Comparison of ENCODE assay signal across 25 cellular contexts in the genomic region with DNA sequence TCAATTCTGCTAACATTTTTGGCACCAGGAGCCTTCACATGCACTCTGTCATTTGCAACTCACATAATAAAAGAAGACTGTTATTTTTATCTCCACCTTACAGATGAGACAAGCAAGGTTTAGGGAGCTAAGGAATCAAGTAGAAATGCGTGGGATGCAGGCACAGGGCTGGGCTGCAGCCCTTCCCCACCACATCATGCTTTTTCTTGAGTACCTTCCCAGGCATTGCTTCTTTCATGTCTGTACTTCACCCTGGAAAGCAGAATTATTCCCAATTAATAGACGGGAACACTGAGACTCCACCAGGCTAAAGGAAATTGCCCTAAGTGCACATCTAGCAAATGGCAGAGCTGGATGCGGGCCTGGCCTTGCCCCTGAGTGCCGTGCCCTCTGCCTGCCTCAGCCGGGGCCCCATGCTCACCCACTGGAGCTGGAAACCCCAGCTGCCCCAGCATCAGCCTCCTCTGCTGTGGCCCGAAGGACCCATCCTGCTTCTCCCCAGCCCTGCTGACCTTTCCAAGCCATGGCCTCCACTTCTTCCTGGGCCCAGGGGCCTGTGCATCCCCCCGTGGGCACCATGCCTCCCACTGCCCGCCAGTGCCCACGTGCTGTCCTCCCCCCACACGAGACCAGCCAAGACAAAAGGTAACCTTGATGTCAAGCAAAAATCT.
DNase-seq lines count a peak whose midpoint lies in the region; ATAC-seq, FAIRE-seq and TF ChIP-seq lines count a peak whose summit lies in the region.
"Had no signal": no experiment of that assay in that cellular context is flagged by ENCODE, and none has a peak within 500 bp of the region (broad histone marks: within the 10 kb centered on the region; RNA-seq: fewer than 3 reads in every experiment).

No MANE protein-coding gene starts in this region.

- H3K27me3 ChIP-seq in Panc1 (ENCODE audit: control insufficient read depth, insufficient read depth, low read length), result no peaks in the 10 kb centered on the region
- H3K27me3 ChIP-seq in HepG2 (ENCODE audit: control insufficient read depth in 1 of 2, insufficient read depth in 2 of 2, low read length in 2 of 2), result no peaks in the 10 kb centered on the region; a peak in 1 of 5 replicates
- H3K27me3 ChIP-seq in gastrocnemius medialis, result no peaks in the 10 kb centered on the region
- H3K27me3 ChIP-seq: tibial artery had no signal

- DNase-seq in activated effector memory CD4-positive, alpha-beta T cell treated with anti-CD3 and anti-CD28 coated beads, Interleukin-2, amount 50 U/mL, for 16 hours, result peak; percentile 39
- DNase-seq in activated effector memory CD4-positive, alpha-beta T cell treated with Interleukin-2 at 50 U/mL for 16 hours, result no peak
- DNase-seq in Panc1 (ENCODE audit: low read depth, low spot score), result no peak
- no peak for DNase-seq in HepG2 (ENCODE audit: low spot score)
- no peak for DNase-seq in gastrocnemius medialis
- no peak for DNase-seq in posterior vena cava (ENCODE audit: low spot score)
- no peak for DNase-seq in NCI-H128 (lab: John Stamatoyannopoulos, UW; ENCODE audit: unreplicated experiment)
- no peak for DNase-seq in occipital lobe (lab: John Stamatoyannopoulos, UW)
- DNase-seq: activated CD4-positive, alpha-beta T cell treated with anti-CD3 and anti-CD28 coated beads, Interleukin-2, amount 50 U/mL, for 4 hours; activated CD8-positive, alpha-beta memory T cell treated with anti-CD3 and anti-CD28 coated beads, Interleukin-2, amount 50 U/mL, for 48 hours; amniotic stem cell; naive thymus-derived CD4-positive, alpha-beta T cell; NCI-H1092 treated with DMSO at 0.1 percent for 48 hours; NCI-H2107; NCI-H524; posterior cingulate gyrus; RPMI8226; stimulated activated CD4-positive, alpha-beta T cell treated with anti-CD3 and anti-CD28 coated beads, Interleukin-4, amount 100 ng/mL, for 24 hours; stimulated activated naive CD8-positive, alpha-beta T cell treated with anti-CD3 and anti-CD28 coated beads, Interleukin-15, amount 100 ng/mL, for 72 hours had no signal

- POLR2A ChIA-PET in Panc1 (lab: Charles Lee) (interaction anchor here (0.6 kb wide), 1 partner anchor 46 kb away, joined by 3 read pairs; no protein-coding TSS in a partner anchor), HepG2 (lab: Yijun Ruan, JAX) (no interaction called here)

- TF ChIP-seq CTCF in Panc1 (IDR thresholded peaks at IDR 0.05) (no peak), HepG2 (CRISPR knock-in tag; IDR thresholded peaks at IDR 0.05) (no peak), gastrocnemius medialis (IDR thresholded peaks at IDR 0.05 in 4 of 5, conservative IDR thresholded peaks at IDR 0.05 in 1 of 5) (no peak)

- BruUV-seq in Panc1 (replicated peaks; lab: Mats Ljungman, UMichigan), result no TSS peak
- BruUV-seq in HepG2 (replicated peaks; lab: Mats Ljungman, UMichigan), result no TSS peak

- H4K20me1 ChIP-seq in HepG2 (ENCODE audit: insufficient read depth, low read length), result no peaks in the 10 kb centered on the region

- no peak for FAIRE-seq in HepG2 (lab: Jason Lieb, UNC)
- FAIRE-seq: A204.1, D721Med, GM19239 had no signal

- peaks cover 5% of the 10 kb centered on the region for H3K79me2 ChIP-seq in HepG2 (ENCODE audit: insufficient read depth, low read length)

- no peaks in the 10 kb centered on the region for H3K36me3 ChIP-seq in Panc1 (ENCODE audit: control insufficient read depth, insufficient read depth, low read length)
- H3K36me3 ChIP-seq in HepG2 (replicated peaks in 1 of 2; ENCODE audit: control insufficient read depth in 1 of 2, insufficient read depth in 2 of 2, low read length in 2 of 2), result no peaks in the 10 kb centered on the region; a peak in 1 of 5 replicates
- H3K36me3 ChIP-seq in gastrocnemius medialis, result no peaks in the 10 kb centered on the region
- H3K36me3 ChIP-seq: tibial artery, WERI-Rb-1 had no signal

- H3K4me3 ChIP-seq in Panc1 (ENCODE audit: low read depth in 2 of 2, low read length in 2 of 2) (no peak overlapping the region), HepG2 (replicated peaks in 1 of 3; ENCODE audit: insufficient read depth in 1 of 3, low read depth in 2 of 3, low read length in 3 of 3) (no peak overlapping the region), gastrocnemius medialis (no peak overlapping the region)
- H3K4me3 ChIP-seq: SK-N-MC, tibial artery had no signal

- ATAC-seq in Panc1, result no peak
- ATAC-seq in HepG2, result no peak
- no peak for ATAC-seq in gastrocnemius medialis
- ATAC-seq: naive thymus-derived CD4-positive, alpha-beta T cell had no signal

- H3K4me1 ChIP-seq in Panc1 (ENCODE audit: control insufficient read depth, insufficient read depth, low read length) (peaks cover 69% of the 10 kb centered on the region), HepG2 (ENCODE audit: insufficient read depth, low read length) (peaks cover 80% of the 10 kb centered on the region), gastrocnemius medialis (peaks cover 34 to 51% of the 10 kb centered on the region in 2 donors)

- WGBS in HepG2 (ENCODE audit: low lambda C conversion rate), result over 99% methylated on average over 9 of the region's 10 CpGs

- H3K9me3 ChIP-seq in Panc1 (ENCODE audit: control insufficient read depth, insufficient read depth, low read depth, low read length) (no peaks in the 10 kb centered on the region), HepG2 (ENCODE audit: low read length) (no peaks in the 10 kb centered on the region), gastrocnemius medialis (no peaks in the 10 kb centered on the region)
- H3K9me3 ChIP-seq: tibial artery had no signal

- TF ChIP-seq POLR2A in HepG2 (IDR thresholded peaks at IDR 0.05; ENCODE audit: insufficient read depth in 1 of 2, low read depth in 2 of 2, low read length in 2 of 2) (no peak), gastrocnemius medialis (IDR thresholded peaks at IDR 0.05) (no peak)

- CTCF ChIA-PET in Panc1 (lab: Charles Lee), result no interaction called here
- CTCF ChIA-PET in HepG2 (lab: Yijun Ruan, JAX; ENCODE audit: low intra/inter-chr PET ratio, low total read pairs), result no interaction called here

- no peak overlapping the region for H3K9ac ChIP-seq in HepG2 (ENCODE audit: insufficient read depth, low read depth, low read length)

- peak overlapping the region; percentile 90 for H3K27ac ChIP-seq in Panc1 (ENCODE audit: low read length)
- H3K27ac ChIP-seq in HepG2 (ENCODE audit: extremely low read length, insufficient read depth, low read length), result no peak overlapping the region
- H3K27ac ChIP-seq in gastrocnemius medialis, result peak overlapping the region in 3 of 4 donors; percentile 38 to 78 (median 65)
- H3K27ac ChIP-seq: SK-N-MC, tibial artery, WERI-Rb-1 had no signal

- intact Hi-C loops in Panc1 (cut with micrococcal nuclease; ENCODE audit: unreplicated experiment), result loop anchor here (10.0 kb wide), 2 partner anchors 204 to 256 kb away; a partner anchor contains a TSS
- intact Hi-C loops in HepG2 (cut with micrococcal nuclease; ENCODE audit: unreplicated experiment), result loop anchor here (10.0 kb wide), 1 partner anchor 56 kb away; no protein-coding TSS in a partner anchor
- intact Hi-C loops in gastrocnemius medialis (cut with DNase I; ENCODE audit: low total_unique reads), result no loop called here
- intact Hi-C loops in posterior vena cava (cut with DNase I), result no loop called here

- H2AFZ ChIP-seq in HepG2 (ENCODE audit: low read length), result no peak overlapping the region

- in situ Hi-C loops in Panc1 (cut with HindIII; ENCODE audit: low pct_unique_long_range_greater_than_20kb, low sequenced_read_pairs) (no loop called here), HepG2 (cut with HindIII; ENCODE audit: extremely low pct_ligation_motif_present, low pct_unique_long_range_greater_than_20kb) (loop anchor here (10.0 kb wide), 1 partner anchor 376 kb away; no protein-coding TSS in a partner anchor), gastrocnemius medialis (cut with MboI; ENCODE audit: low sequenced_read_pairs in 4 of 4) (loop anchor here in 2 of 4 donors (25.0 kb wide), 2 partner anchors 134 to 384 kb away; a partner anchor contains a TSS)

- no peak for TF ChIP-seq RAD21 in HepG2 (CRISPR knock-in tag; IDR thresholded peaks at IDR 0.05)

- H3K4me2 ChIP-seq in HepG2 (ENCODE audit: low read depth, low read length), result no peak overlapping the region

- TF ChIP-seq EP300 in HepG2 (IDR thresholded peaks at IDR 0.05; ENCODE audit: low read depth in 2 of 2, low read length in 2 of 2), result no peak
- TF ChIP-seq EP300 in HepG2 (CRISPR knock-in tag; IDR thresholded peaks at IDR 0.05; ENCODE audit: borderline replicate concordance), result no peak

TF ChIP-seq in HepG2, 621 proteins besides CTCF, POLR2A, EP300 and RAD21:
- TF ChIP-seq AGO2 (optimal IDR thresholded peaks at IDR 0.05; ENCODE audit: low read depth, low read length) (peak; percentile 40), ZNF629 (CRISPR knock-in tag; conservative IDR thresholded peaks at IDR 0.05) (peak; percentile 76), MAZ (IDR thresholded peaks at IDR 0.05; ENCODE audit: borderline replicate concordance, low read depth, low read length) (no peak), MAZ (CRISPR knock-in tag; IDR thresholded peaks at IDR 0.05; ENCODE audit: low read depth) (no peak), ZNF121 (CRISPR knock-in tag; IDR thresholded peaks at IDR 0.05) (no peak), ZNF768 (CRISPR knock-in tag; IDR thresholded peaks at IDR 0.05) (peak; percentile 33; the same call in 1 of the 2 replicates), HNRNPL (IDR thresholded peaks at IDR 0.05; ENCODE audit: low read depth, low read length) (0 out of 2 replicates have a peak, but pooled peaks have one; percentile 63), RXRB (CRISPR knock-in tag; IDR thresholded peaks at IDR 0.05; ENCODE audit: borderline replicate concordance) (no peak), RARG (CRISPR knock-in tag; IDR thresholded peaks at IDR 0.05; ENCODE audit: low read depth) (no peak)

Comparison
In these comparisons a context has a peak if more than half of its experiments do, and no peak if none do; other contexts are left out.
1. intact Hi-C loops: an anchor here in Panc1 (10.0 kb wide) and HepG2 (10.0 kb wide); none called in gastrocnemius medialis and posterior vena cava.